ENCODE assay signal across 8 cellular contexts in the genomic region with DNA sequence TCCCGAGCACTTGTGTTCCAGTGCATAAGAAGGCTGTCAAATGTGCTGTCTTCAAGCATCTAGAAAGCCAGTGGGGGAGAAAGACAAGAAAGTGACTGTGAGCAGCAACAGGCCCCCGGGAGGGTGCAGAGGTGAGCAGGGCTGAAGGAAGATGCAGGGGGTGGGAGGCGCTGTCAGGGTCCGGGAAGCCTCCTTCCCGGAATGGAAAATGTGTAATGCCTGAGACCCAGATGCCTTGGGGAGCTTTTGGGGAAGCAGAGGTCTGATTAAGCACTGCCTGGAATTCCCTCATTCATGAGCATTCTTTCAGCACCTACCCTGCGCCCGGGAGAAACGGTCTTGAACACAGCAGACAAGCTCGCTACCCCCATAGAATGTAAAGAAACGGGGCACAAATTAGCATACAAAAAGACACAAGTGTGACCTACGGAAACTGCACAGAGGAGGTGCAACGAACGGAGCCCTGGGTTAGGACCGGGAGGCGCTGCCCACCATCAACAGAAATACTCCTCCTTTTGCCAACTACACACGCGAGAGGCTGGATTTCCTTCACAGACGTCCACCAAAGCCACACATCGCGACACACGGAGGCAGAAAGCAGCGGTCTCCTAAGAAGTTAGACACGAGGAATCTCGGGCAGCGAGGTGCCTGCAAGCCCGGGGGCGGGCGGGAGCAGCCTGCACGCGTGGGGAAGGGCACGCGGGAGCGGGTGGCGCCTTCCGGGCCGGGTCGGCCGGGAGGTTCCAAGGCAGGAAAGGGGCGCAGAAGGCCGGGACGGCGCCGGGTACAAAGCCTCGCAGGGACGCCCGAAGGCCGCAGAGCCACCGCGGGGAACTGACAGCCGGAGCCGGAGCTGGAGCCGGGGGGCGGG. TPM values are rescaled to one million over a fixed set of nuclear protein-coding genes. Genes with fewer than 3 reads are reported as not detected.
A peak's percentile ranks its signal among the peaks of the same experiment; 100 is the strongest.
DNase-seq lines count a peak whose midpoint lies in the region; ATAC-seq and TF ChIP-seq lines count a peak whose summit lies in the region.

No MANE protein-coding gene starts in this region.

- no peaks in the 10 kb centered on the region for H3F3A ChIP-seq in SU-DHL-6 (ENCODE audit: insufficient read depth)

- intact Hi-C loops in left colon (cut with DNase I, micrococcal nuclease): no loop called here

- TF ChIP-seq CTCF in SU-DHL-6 (IDR thresholded peaks at IDR 0.05; ENCODE audit: insufficient read depth, low read length, poor library complexity, severe bottlenecking): no peak

- DNase-seq in NCI-H146 (lab: John Stamatoyannopoulos, UW) (peak; percentile 32), NCI-H146 treated with DMSO at 0.1 percent for 48 hours (lab: John Stamatoyannopoulos, UW; ENCODE audit: unreplicated experiment) (no peak), left colon (peak in 1 of 2 donors; percentile 59)
- peak; percentile 31 for DNase-seq in central memory CD4-positive, alpha-beta T cell
- DNase-seq in stimulated activated CD4-positive, alpha-beta T cell treated with anti-CD3 and anti-CD28 coated beads, TNF-alpha, amount 100 ng/mL, for 48 hours (ENCODE audit: low read depth in 3 of 3): peak in 2 of 3 donors; percentile 8 to 19

- H2AFZ ChIP-seq in SU-DHL-6 (ENCODE audit: low read depth, low read length, severe bottlenecking): peak overlapping the region; percentile 57

- no peak overlapping the region for H3K27ac ChIP-seq in SU-DHL-6 (ENCODE audit: low read depth, low read length)

- H3K9ac ChIP-seq in SU-DHL-6 (ENCODE audit: low read length): peak overlapping the region; percentile 74

- peak overlapping the region; percentile 57 for H3K4me3 ChIP-seq in SU-DHL-6 (ENCODE audit: insufficient read depth, low read length, poor library complexity, severe bottlenecking)

- peak; percentile 25 for ATAC-seq in left colon
- no peak for ATAC-seq in GM19397 (IDR thresholded peaks at IDR 0.05; ENCODE audit: unreplicated experiment)
- no peak for ATAC-seq in HG03460 (IDR thresholded peaks at IDR 0.05; ENCODE audit: unreplicated experiment)

- no peaks in the 10 kb centered on the region for H3K36me3 ChIP-seq in SU-DHL-6 (ENCODE audit: low read length)

- H3K27me3 ChIP-seq in SU-DHL-6 (ENCODE audit: low read length): no peaks in the 10 kb centered on the region

- H3K9me2 ChIP-seq in SU-DHL-6 (replicated peaks; ENCODE audit: insufficient read depth, low read length): no peaks in the 10 kb centered on the region

- no peaks in the 10 kb centered on the region for H3K79me2 ChIP-seq in SU-DHL-6 (ENCODE audit: insufficient read depth, low read length)

- H4K20me1 ChIP-seq in SU-DHL-6 (ENCODE audit: low read depth, low read length): no peaks in the 10 kb centered on the region

- H3K4me2 ChIP-seq in SU-DHL-6 (ENCODE audit: low read depth, low read length, poor library complexity, severe bottlenecking): peak overlapping the region; percentile 73

- no peaks in the 10 kb centered on the region for H3K9me3 ChIP-seq in SU-DHL-6 (ENCODE audit: insufficient read depth, low read length)

RNA-seq across cellular contexts. Expression of a gene that starts 1.1 kb away (rescaled TPM):
- 1 to 10 TPM; 7.6 to 8.5 TPM for total RNA-seq in left colon

RNA-seq across cellular contexts. Expression of a gene that starts 54.5 kb away (rescaled TPM):
- total RNA-seq in left colon: 1 to 10 TPM; 4.2 to 7.5 TPM
